8 cellular contexts compared by ENCODE assay signal in genomic region chr7:92833024-92833765, GRCh38. TPM values are rescaled to one million over a fixed set of nuclear protein-coding genes. Genes with fewer than 3 reads are reported as not detected.
DNase-seq lines count a peak whose midpoint lies in the region; ATAC-seq, FAIRE-seq and TF ChIP-seq lines count a peak whose summit lies in the region.

No MANE protein-coding gene starts in this region.

- in situ Hi-C loops in KBM-7 (cut with MboI; ENCODE audit: low pct_unique_long_range_greater_than_20kb, low sequenced_read_pairs): no loop called here

- ATAC-seq in DND-41 (ENCODE audit: insufficient read depth, low read depth) (peak; percentile 37), GM21717 (IDR thresholded peaks at IDR 0.05; ENCODE audit: unreplicated experiment) (peak; percentile 43), RWPE2 (ENCODE audit: low read depth) (peak; percentile 57)

- DNase-seq in DND-41 (peak; percentile 86), KBM-7 (peak; percentile 87), RWPE2 (ENCODE audit: low spot score) (peak; percentile 87), activated gamma-delta T cell (lab: John Stamatoyannopoulos, UW) (peak; percentile 63), frontal cortex (ENCODE audit: low spot score in 2 of 2) (peak; percentile 67 to 80), nucleus accumbens (lab: John Stamatoyannopoulos, UW) (peak in 55 of 56 donors; percentile 28 to 88 (median 72)), testis (peak; percentile 90)

- peaks cover 100% of the 10 kb centered on the region for H3K79me2 ChIP-seq in DND-41 (ENCODE audit: insufficient read depth, low read length)

- 0% methylated on average over 22 to 61 of the region's 83 CpGs for WGBS in testis, 2 donors

- TF ChIP-seq CTCF in DND-41 (IDR thresholded peaks at IDR 0.05; ENCODE audit: borderline replicate concordance, extremely low read depth, low read length, poor library complexity, severe bottlenecking): peak; percentile 90
- TF ChIP-seq CTCF in RWPE2 (IDR thresholded peaks at IDR 0.05; ENCODE audit: poor library complexity, severe bottlenecking): peak; percentile 88
- TF ChIP-seq CTCF in testis (IDR thresholded peaks at IDR 0.05): peak; percentile 71 to 77 (median 75)

- peaks cover 21% of the 10 kb centered on the region; the same call in 1 of the 2 replicates for H4K20me1 ChIP-seq in DND-41 (ENCODE audit: insufficient read depth, low read length)

- TF ChIP-seq POLR2A in testis (IDR thresholded peaks at IDR 0.05): no peak

- H3K36me3 ChIP-seq in DND-41 (ENCODE audit: insufficient read depth, low read length) (peaks cover 52% of the 10 kb centered on the region), RWPE2 (ENCODE audit: low read depth) (peaks cover 46% of the 10 kb centered on the region), testis (ENCODE audit: low read depth, missing control alignments) (no peaks in the 10 kb centered on the region)

- intact Hi-C loops in testis (cut with DNase I; ENCODE audit: low total_unique reads): no loop called here

- H3K27ac ChIP-seq in DND-41 (ENCODE audit: low read length) (peak overlapping the region; percentile 94), RWPE2 (ENCODE audit: poor library complexity, severe bottlenecking) (peak overlapping the region; percentile 90), testis (peak overlapping the region; percentile 84 to 86)

- H3K4me1 ChIP-seq in DND-41 (ENCODE audit: insufficient read depth, low read length): peaks cover 47% of the 10 kb centered on the region
- peaks cover 42% of the 10 kb centered on the region for H3K4me1 ChIP-seq in RWPE2 (ENCODE audit: insufficient read depth, poor library complexity, severe bottlenecking)
- peaks cover 7% of the 10 kb centered on the region for H3K4me1 ChIP-seq in testis

- H3K9me3 ChIP-seq in DND-41 (ENCODE audit: insufficient read depth, low read length, severe bottlenecking) (no peaks in the 10 kb centered on the region), RWPE2 (ENCODE audit: severe bottlenecking) (no peaks in the 10 kb centered on the region), testis (no peaks in the 10 kb centered on the region)

- FAIRE-seq in frontal cortex (lab: Jason Lieb, UNC): no peak

- peak overlapping the region; percentile 40 to 71 for H3K4me3 ChIP-seq in DND-41 (ENCODE audit: low read depth in 1 of 2, low read length in 2 of 2)
- H3K4me3 ChIP-seq in RWPE2 (ENCODE audit: severe bottlenecking): peak overlapping the region; percentile 85
- peak overlapping the region; percentile 70 to 79 for H3K4me3 ChIP-seq in testis

- H3K9ac ChIP-seq in DND-41 (ENCODE audit: low read depth, low read length): peak overlapping the region; percentile 73

- H3K4me2 ChIP-seq in DND-41 (ENCODE audit: insufficient read depth, low read length): peak overlapping the region; percentile 68

- no peaks in the 10 kb centered on the region for H3K27me3 ChIP-seq in DND-41 (ENCODE audit: insufficient read depth, low read length, poor library complexity)
- no peaks in the 10 kb centered on the region for H3K27me3 ChIP-seq in RWPE2 (ENCODE audit: insufficient read depth, poor library complexity, severe bottlenecking)
- H3K27me3 ChIP-seq in testis: no peaks in the 10 kb centered on the region

- peak overlapping the region; percentile 31 for H2AFZ ChIP-seq in DND-41 (ENCODE audit: low read depth, low read length)

RNA-seq across cellular contexts. Expression of gene CDK6, which starts 3.2 kb away (rescaled TPM):
- 10.2 TPM for total RNA-seq in frontal cortex
- 10 to 100 TPM; 22.8 to 31.6 TPM for total RNA-seq in testis
- polyA plus RNA-seq in testis (ENCODE audit: insufficient read depth, low read depth, low replicate concordance): 21.1 TPM

Comparison
In these comparisons a context has a peak if more than half of its experiments do, and no peak if none do; other contexts are left out.
1. Peak in every context shown above with its lines: DNase-seq, ATAC-seq, H3K4me3 ChIP-seq and H3K27ac ChIP-seq.